In the genomic region with DNA sequence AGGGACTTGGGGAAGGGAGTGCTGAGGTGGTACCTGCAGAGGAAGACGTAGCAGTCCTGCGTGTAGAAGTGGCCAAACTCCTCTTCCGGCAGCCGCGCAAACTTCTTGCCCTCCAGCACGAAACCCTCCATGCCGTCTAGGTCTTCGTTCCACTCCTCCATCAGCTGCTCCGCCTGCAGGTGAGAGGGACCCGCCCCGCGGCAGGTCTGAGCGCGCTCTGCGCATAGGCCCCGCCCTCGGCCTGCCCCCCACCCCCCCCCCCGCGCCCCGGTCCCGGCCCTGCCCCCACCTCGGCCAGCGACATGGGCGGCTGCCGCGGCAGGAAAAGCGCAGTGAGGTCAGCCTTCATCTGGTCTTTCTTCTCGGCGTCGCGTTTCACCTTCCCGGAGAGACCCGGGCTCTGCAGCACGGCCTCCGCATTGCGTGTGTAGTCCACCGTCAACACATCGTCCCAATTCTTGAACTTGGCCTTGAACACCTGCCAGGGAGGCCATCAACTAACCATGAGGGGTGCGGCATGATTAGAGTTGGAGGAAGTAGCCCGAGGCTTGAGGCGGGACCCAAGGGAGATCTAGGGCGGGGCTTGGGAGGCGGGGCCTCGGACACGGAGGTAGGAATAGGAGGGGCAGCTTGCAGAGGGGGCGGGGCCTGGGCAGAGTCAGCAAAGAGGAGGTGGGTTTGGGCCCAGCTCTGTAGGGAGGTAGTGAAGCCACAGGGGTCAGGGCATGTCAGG, we compare ENCODE assay signal across 8 cellular contexts. TPM values are rescaled to one million over a fixed set of nuclear protein-coding genes. Genes with fewer than 3 reads are reported as not detected.
DNase-seq lines count a peak whose midpoint lies in the region; ATAC-seq and TF ChIP-seq lines count a peak whose summit lies in the region.

No MANE protein-coding gene starts in this region.

- WGBS in psoas muscle, 3 donors, result 53 to 62% (median 61%) methylated on average over 22 to 46 of the region's 46 CpGs

- H3K9ac ChIP-seq in Karpas-422 (ENCODE audit: low read length), result no peak overlapping the region

- H3K9me2 ChIP-seq in Karpas-422 (replicated peaks; ENCODE audit: insufficient read depth, low read length), result no peaks in the 10 kb centered on the region

- peaks cover 8% of the 10 kb centered on the region; the same call in 1 of the 2 replicates for H4K20me1 ChIP-seq in Karpas-422 (ENCODE audit: insufficient read depth, low read depth, low read length)

- H3K36me3 ChIP-seq in Karpas-422 (ENCODE audit: insufficient read depth, low read length), result peaks cover 19% of the 10 kb centered on the region; the same call in 1 of the 2 replicates
- H3K36me3 ChIP-seq in psoas muscle (ENCODE audit: insufficient read depth in 1 of 2, low read depth in 1 of 2), result peaks cover 12 to 94% of the 10 kb centered on the region in 2 donors

- ATAC-seq in psoas muscle (peak; percentile 19 to 42 (median 32)), GM18498 (IDR thresholded peaks at IDR 0.05; ENCODE audit: unreplicated experiment) (no peak), GM18519 (IDR thresholded peaks at IDR 0.05; ENCODE audit: low FRiP score, unreplicated experiment) (no peak), HG03442 (IDR thresholded peaks at IDR 0.05; ENCODE audit: unreplicated experiment) (no peak)

- TF ChIP-seq CTCF in VCaP (conservative IDR thresholded peaks at IDR 0.05) (no peak), fibroblast of villous mesenchyme (IDR thresholded peaks at IDR 0.05; ENCODE audit: insufficient read depth, low read depth, low read length) (no peak), psoas muscle (IDR thresholded peaks at IDR 0.05) (no peak)

- peaks cover 2% of the 10 kb centered on the region; the same call in 1 of the 2 replicates for H3K4me1 ChIP-seq in Karpas-422 (ENCODE audit: low read length)
- peaks cover 3% of the 10 kb centered on the region for H3K4me1 ChIP-seq in psoas muscle

- intact Hi-C loops in psoas muscle (cut with DNase I), result no loop called here

- H3K79me2 ChIP-seq in Karpas-422 (ENCODE audit: low read length), result no peaks in the 10 kb centered on the region

- no peaks in the 10 kb centered on the region for H3K27me3 ChIP-seq in Karpas-422 (ENCODE audit: low read length)
- no peaks in the 10 kb centered on the region for H3K27me3 ChIP-seq in psoas muscle (ENCODE audit: insufficient read depth in 3 of 3, low read length in 2 of 3)

- H3K27ac ChIP-seq in Karpas-422 (ENCODE audit: low read length), result no peak overlapping the region
- peak overlapping the region; percentile 56 for H3K27ac ChIP-seq in VCaP
- H3K27ac ChIP-seq in psoas muscle, result no peak overlapping the region

- H3K4me2 ChIP-seq in Karpas-422 (ENCODE audit: low read depth, low read length, poor library complexity, severe bottlenecking), result no peak overlapping the region

- no peak overlapping the region for H2AFZ ChIP-seq in Karpas-422 (ENCODE audit: low read length)

- H3K9me3 ChIP-seq in Karpas-422 (ENCODE audit: low read length) (no peaks in the 10 kb centered on the region), psoas muscle (no peaks in the 10 kb centered on the region)

- DNase-seq in DMS153 treated with DMSO at 0.1 percent for 48 hours (lab: John Stamatoyannopoulos, UW; ENCODE audit: unreplicated experiment), result peak; percentile 58
- DNase-seq in Karpas-422, result peak; percentile 93
- DNase-seq in fibroblast of villous mesenchyme (ENCODE audit: low read depth), result peak; percentile 32
- peak; percentile 57 to 79 for DNase-seq in psoas muscle

- H3K4me3 ChIP-seq in Karpas-422 (ENCODE audit: low read length) (no peak overlapping the region), fibroblast of villous mesenchyme (ENCODE audit: low read depth, low read length) (no peak overlapping the region), psoas muscle (no peak overlapping the region)

RNA-seq across cellular contexts. Expression of a gene that starts 11.5 kb away (rescaled TPM):
- total RNA-seq in Karpas-422 (2014; rRNA removed; shearing (Covaris generic); ENCODE audit: low replicate concordance), result 128 and 166 TPM in 2 replicates
- total RNA-seq in fibroblast of villous mesenchyme, result 205 and 244 TPM in 2 replicates
- 100 to 1,000 TPM; 517 to 816 (median 599) TPM for total RNA-seq in psoas muscle
- polyA plus RNA-seq in psoas muscle, result 100 to 1,000 TPM; 379 to 491 (median 476) TPM

RNA-seq across cellular contexts. Expression of a gene that starts 13.4 kb away (rescaled TPM):
- total RNA-seq in Karpas-422 (2014; rRNA removed; shearing (Covaris generic); ENCODE audit: low replicate concordance), result 4.5 and 14.2 TPM in 2 replicates
- total RNA-seq in fibroblast of villous mesenchyme, result 16.4 and 18.4 TPM in 2 replicates
- 10 to 100 TPM; 14.3 to 28.4 (median 22.0) TPM for total RNA-seq in psoas muscle
- 10 to 100 TPM in 2 of 3 donors, 1 to 10 TPM in 1; 8.1 to 18.4 (median 11.6) TPM for polyA plus RNA-seq in psoas muscle

RNA-seq across cellular contexts. Expression of a gene that starts 21.6 kb away (rescaled TPM):
- 12.0 and 12.1 TPM in 2 replicates for total RNA-seq in Karpas-422 (2014; rRNA removed; shearing (Covaris generic); ENCODE audit: low replicate concordance)
- total RNA-seq in fibroblast of villous mesenchyme (44.0 and 49.3 TPM in 2 replicates), psoas muscle (1 to 10 TPM; 6.6 to 9.4 (median 8.5) TPM)
- polyA plus RNA-seq in psoas muscle, result 1 to 10 TPM; 5.1 to 9.5 (median 6.2) TPM

Comparison
In these comparisons a context has a peak if more than half of its experiments do, and no peak if none do; other contexts are left out.
1. DNase-seq: peak in every context shown above with its lines; median percentile 93 in Karpas-422; 68 in psoas muscle; 58 in DMS153 treated with DMSO at 0.1 percent for 48 hours; 32 in fibroblast of villous mesenchyme.
2. ATAC-seq: peak in psoas muscle (4 of 4); none in GM18498 (single experiment), GM18519 (single experiment) and HG03442 (single experiment).